Comparison of ENCODE assay signal across 20 cellular contexts in the genomic region with DNA sequence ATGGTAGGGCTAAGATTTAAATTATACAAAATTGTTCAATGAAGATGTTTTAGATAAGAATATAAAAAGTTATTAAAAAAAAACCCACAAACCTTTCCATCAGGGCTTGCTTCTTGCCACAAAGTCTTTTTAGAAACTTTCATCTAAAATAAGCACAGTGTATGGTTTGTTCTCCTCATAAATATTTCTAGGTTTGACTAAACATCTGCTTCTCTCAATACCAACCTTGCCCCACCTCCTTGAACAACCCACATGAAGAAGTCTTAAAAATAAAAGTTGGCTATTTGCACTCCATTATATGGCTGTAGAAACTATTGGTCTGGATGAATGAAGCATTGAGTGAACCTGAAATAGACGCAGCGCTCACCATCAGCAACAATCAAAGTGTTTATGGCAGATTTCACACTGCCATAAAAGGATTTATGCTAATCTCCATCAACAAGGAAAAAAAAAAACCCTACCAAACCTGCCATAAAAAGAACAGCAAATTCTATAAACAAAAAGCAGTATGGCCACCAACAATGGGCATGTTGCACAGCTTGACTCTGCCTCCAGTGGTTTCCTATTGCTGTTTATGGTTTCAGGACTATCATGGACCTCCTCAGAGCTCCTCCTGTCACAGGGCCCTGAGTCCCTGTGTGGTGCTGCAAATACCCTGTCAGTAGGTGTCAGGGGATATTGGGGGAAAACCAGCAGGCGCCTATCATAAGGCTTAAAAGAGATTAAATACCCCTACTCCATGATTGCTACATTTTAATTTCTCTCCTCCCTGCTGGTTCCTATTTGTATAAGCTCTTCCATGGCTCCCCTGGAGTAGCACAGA. TPM values are rescaled to one million over a fixed set of nuclear protein-coding genes. Genes with fewer than 3 reads are reported as not detected.
DNase-seq lines count a peak whose midpoint lies in the region; ATAC-seq, FAIRE-seq and TF ChIP-seq lines count a peak whose summit lies in the region.
"Had no signal": no experiment of that assay in that cellular context is flagged by ENCODE, and none has a peak within 500 bp of the region (broad histone marks: within the 10 kb centered on the region; RNA-seq: fewer than 3 reads in every experiment).

No MANE protein-coding gene starts in this region.

- peaks cover 13% of the 10 kb centered on the region for H3K4me1 Mint-ChIP-seq in activated naive CD4-positive, alpha-beta T cell treated with anti-CD3 and anti-CD28 coated beads, Interleukin-2, amount 50 U/mL, for 24 hours
- H3K4me1 Mint-ChIP-seq in T-helper 17 cell, result peaks cover 12% of the 10 kb centered on the region
- peaks cover 21% of the 10 kb centered on the region for H3K4me1 Mint-ChIP-seq in type B pancreatic cell (ENCODE audit: unreplicated experiment)

- no peak for TF ChIP-seq POLR2A in H54 (IDR thresholded peaks at IDR 0.05; ENCODE audit: low read depth, low read length)

- no peaks in the 10 kb centered on the region for H3K36me3 ChIP-seq in HEK293 (ENCODE audit: control insufficient read depth in 2 of 2, insufficient read depth in 1 of 2, low read length in 2 of 2)

- no peak overlapping the region for H3K4me3 ChIP-seq in HEK293 (ENCODE audit: low read depth, low read length)
- H3K4me3 ChIP-seq: A549 had no signal

- no peaks in the 10 kb centered on the region for H3K27me3 Mint-ChIP-seq in activated naive CD4-positive, alpha-beta T cell treated with anti-CD3 and anti-CD28 coated beads, Interleukin-2, amount 50 U/mL, for 24 hours
- H3K27me3 Mint-ChIP-seq in T-helper 17 cell, result no peaks in the 10 kb centered on the region
- peaks cover 74% of the 10 kb centered on the region for H3K27me3 Mint-ChIP-seq in type B pancreatic cell

- CTCF ChIA-PET in HEK293 (lab: Yijun Ruan, JAX), result interaction anchor here (0.6 to 1.1 kb wide), 3 partner anchors 10 to 1051 kb away, joined by 3 to 6 read pairs (median 3); no protein-coding TSS in a partner anchor

- H3K9me3 ChIP-seq in HEK293 (ENCODE audit: control insufficient read depth, insufficient read depth, low read depth, low read length) (no peaks in the 10 kb centered on the region), T-helper 17 cell (ENCODE audit: control insufficient read depth, low read length, poor library complexity, severe bottlenecking) (no peaks in the 10 kb centered on the region)
- H3K9me3 ChIP-seq: A549 had no signal

- no peak for ATAC-seq in T-helper 17 cell
- no peak for ATAC-seq in HG02678 (IDR thresholded peaks at IDR 0.05; ENCODE audit: unreplicated experiment)
- ATAC-seq in HG02840 (IDR thresholded peaks at IDR 0.05; ENCODE audit: low FRiP score, unreplicated experiment), result no peak
- ATAC-seq: A549, PC-3, SK-N-SH treated with all-trans-retinoic acid at 6 μM for 48 hours had no signal

- peaks cover 20% of the 10 kb centered on the region for H3K4me1 ChIP-seq in HEK293 (ENCODE audit: control insufficient read depth, insufficient read depth, low read length)
- H3K4me1 ChIP-seq: A549 had no signal

- H3K4me3 Mint-ChIP-seq in activated naive CD4-positive, alpha-beta T cell treated with anti-CD3 and anti-CD28 coated beads, Interleukin-2, amount 50 U/mL, for 24 hours, result no peak overlapping the region
- H3K4me3 Mint-ChIP-seq in T-helper 17 cell, result no peak overlapping the region
- peak overlapping the region; percentile 10 for H3K4me3 Mint-ChIP-seq in type B pancreatic cell

- no peak overlapping the region for H3K27ac ChIP-seq in HEK293 (ENCODE audit: extremely low read depth, low read depth, low read length)
- H3K27ac ChIP-seq: A549, RWPE1 had no signal

- POLR2A ChIA-PET in HEK293 (lab: Yijun Ruan, JAX), result no interaction called here

- H3K36me3 Mint-ChIP-seq in activated naive CD4-positive, alpha-beta T cell treated with anti-CD3 and anti-CD28 coated beads, Interleukin-2, amount 50 U/mL, for 24 hours, result peaks cover 13% of the 10 kb centered on the region
- H3K36me3 Mint-ChIP-seq in T-helper 17 cell (ENCODE audit: low read depth) (peaks cover 8% of the 10 kb centered on the region), type B pancreatic cell (no peaks in the 10 kb centered on the region)

- no peak for FAIRE-seq in H54 (lab: Jason Lieb, UNC)
- FAIRE-seq: A549 had no signal

- DNase-seq in activated naive CD4-positive, alpha-beta T cell (lab: John Stamatoyannopoulos, UW), result no peak
- DNase-seq in T-helper 17 cell, result no peak
- no peak for DNase-seq in type B pancreatic cell (ENCODE audit: extremely low spot score, unreplicated experiment)
- no peak for DNase-seq in H54 (ENCODE audit: insufficient read length, low spot score)
- DNase-seq: DMS79 treated with DMSO at 0.1 percent for 48 hours, HCEC 1CT, KG1, NCI-H1436, NCI-H2029 treated with DMSO at 0.1 percent for 48 hours, NCI-H774, PC-3, SIG-M5, T-helper 1 cell had no signal

- H3K9me3 Mint-ChIP-seq in activated naive CD4-positive, alpha-beta T cell treated with anti-CD3 and anti-CD28 coated beads, Interleukin-2, amount 50 U/mL, for 24 hours, result no peaks in the 10 kb centered on the region
- no peaks in the 10 kb centered on the region for H3K9me3 Mint-ChIP-seq in type B pancreatic cell

- TF ChIP-seq CTCF in HEK293 (tag by site-specific recombination; IDR thresholded peaks at IDR 0.05), result no peak
- no peak for TF ChIP-seq CTCF in type B pancreatic cell (conservative IDR thresholded peaks at IDR 0.05)

- peak overlapping the region; percentile 55 for H3K27ac Mint-ChIP-seq in activated naive CD4-positive, alpha-beta T cell treated with anti-CD3 and anti-CD28 coated beads, Interleukin-2, amount 50 U/mL, for 24 hours
- H3K27ac Mint-ChIP-seq in T-helper 17 cell (peak overlapping the region; percentile 11), type B pancreatic cell (no peak overlapping the region)

TF ChIP-seq in HEK293, 187 proteins besides CTCF, POLR2A, EP300 and RAD21:
- TF ChIP-seq ZNF664 (tag by site-specific recombination; IDR thresholded peaks at IDR 0.05), result no peak
- TF ChIP-seq FEZF1 (tag by site-specific recombination; IDR thresholded peaks at IDR 0.05), result peak; percentile 97
- TF ChIP-seq, protein P1, sequence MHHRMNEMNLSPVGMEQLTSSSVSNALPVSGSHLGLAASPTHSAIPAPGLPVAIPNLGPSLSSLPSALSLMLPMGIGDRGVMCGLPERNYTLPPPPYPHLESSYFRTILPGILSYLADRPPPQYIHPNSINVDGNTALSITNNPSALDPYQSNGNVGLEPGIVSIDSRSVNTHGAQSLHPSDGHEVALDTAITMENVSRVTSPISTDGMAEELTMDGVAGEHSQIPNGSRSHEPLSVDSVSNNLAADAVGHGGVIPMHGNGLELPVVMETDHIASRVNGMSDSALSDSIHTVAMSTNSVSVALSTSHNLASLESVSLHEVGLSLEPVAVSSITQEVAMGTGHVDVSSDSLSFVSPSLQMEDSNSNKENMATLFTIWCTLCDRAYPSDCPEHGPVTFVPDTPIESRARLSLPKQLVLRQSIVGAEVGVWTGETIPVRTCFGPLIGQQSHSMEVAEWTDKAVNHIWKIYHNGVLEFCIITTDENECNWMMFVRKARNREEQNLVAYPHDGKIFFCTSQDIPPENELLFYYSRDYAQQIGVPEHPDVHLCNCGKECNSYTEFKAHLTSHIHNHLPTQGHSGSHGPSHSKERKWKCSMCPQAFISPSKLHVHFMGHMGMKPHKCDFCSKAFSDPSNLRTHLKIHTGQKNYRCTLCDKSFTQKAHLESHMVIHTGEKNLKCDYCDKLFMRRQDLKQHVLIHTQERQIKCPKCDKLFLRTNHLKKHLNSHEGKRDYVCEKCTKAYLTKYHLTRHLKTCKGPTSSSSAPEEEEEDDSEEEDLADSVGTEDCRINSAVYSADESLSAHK (tag by site-specific recombination; IDR thresholded peaks at IDR 0.05), result no peak
- no peak for TF ChIP-seq ZNF394 (tag by site-specific recombination; IDR thresholded peaks at IDR 0.05; ENCODE audit: borderline replicate concordance)
- TF ChIP-seq ZNF776 (tag by site-specific recombination; IDR thresholded peaks at IDR 0.05; ENCODE audit: borderline replicate concordance), result no peak
- peak; percentile 99 for TF ChIP-seq GLIS1 (tag by site-specific recombination; IDR thresholded peaks at IDR 0.05)
- peak; percentile 99 for TF ChIP-seq ZIC2 (tag by site-specific recombination; IDR thresholded peaks at IDR 0.05)

RNA-seq across cellular contexts. Expression of a gene that starts 37.6 kb away (rescaled TPM):
- 10 to 100 TPM; 12.8 to 13.2 TPM for total RNA-seq in T-helper 17 cell
- 16.2 and 19.1 TPM in 2 replicates for total RNA-seq in type B pancreatic cell (ENCODE audit: low replicate concordance)

RNA-seq across cellular contexts. Expression of a gene that starts 43.9 kb away (rescaled TPM):
- total RNA-seq in T-helper 17 cell (10 to 100 TPM; 12.7 to 16.9 TPM), type B pancreatic cell (ENCODE audit: low replicate concordance) (72.8 and 154 TPM in 2 replicates)
